21 cellular contexts compared by ENCODE assay signal in the genomic region with DNA sequence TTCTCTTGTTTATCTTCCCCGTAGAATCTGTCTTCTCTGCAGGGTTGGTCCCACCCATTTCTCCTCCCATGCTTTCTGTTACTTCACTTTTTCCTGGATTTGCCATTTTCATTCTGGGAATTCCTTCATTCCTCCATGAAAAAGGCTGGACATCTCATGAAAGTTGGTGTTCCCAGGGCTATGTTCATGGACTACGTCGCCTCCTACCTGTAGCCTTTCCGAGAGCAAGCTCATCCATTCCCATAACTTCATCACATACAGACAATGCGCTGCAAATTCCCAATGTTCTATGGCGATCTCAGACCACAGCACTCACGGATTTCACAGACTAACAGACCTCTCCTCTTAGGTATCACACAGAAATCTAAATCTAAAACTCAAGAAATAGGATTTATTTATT.
DNase-seq lines count a peak whose midpoint lies in the region; ATAC-seq and TF ChIP-seq lines count a peak whose summit lies in the region.
"Had no signal": no experiment of that assay in that cellular context is flagged by ENCODE, and none has a peak within 500 bp of the region (broad histone marks: within the 10 kb centered on the region; RNA-seq: fewer than 3 reads in every experiment).

No MANE protein-coding gene starts in this region.

- H3K4me3 ChIP-seq in GM23338 = no peak overlapping the region
- H3K4me3 ChIP-seq: A549, SK-N-MC had no signal

- H3K4me1 Mint-ChIP-seq in GM23338 = peaks cover 23% of the 10 kb centered on the region

- no peak overlapping the region for H3K4me2 ChIP-seq in GM23338
- H3K4me2 ChIP-seq: A549 had no signal

- ATAC-seq in GM23338 (peak; percentile 73), GM19395 (IDR thresholded peaks at IDR 0.05; ENCODE audit: unreplicated experiment) (no peak)
- ATAC-seq: A549 had no signal

- DNase-seq in GM23338 (ENCODE audit: low spot score) = peak; percentile 70
- peak; percentile 23 for DNase-seq in NCI-H69 (lab: John Stamatoyannopoulos, UW)
- peak; percentile 19 for DNase-seq in iPS DF 4.7 (ENCODE audit: extremely low read depth, low spot score)
- no peak for DNase-seq in activated CD4-positive, CD25-positive, alpha-beta regulatory T cell (lab: John Stamatoyannopoulos, UW)
- DNase-seq in HuH-7.5 (ENCODE audit: low spot score) = no peak
- DNase-seq in anterior cingulate cortex (lab: John Stamatoyannopoulos, UW) = no peak
- DNase-seq: BE2C, GF-D8, HCEC 1CT, Kasumi-1, NCI-H1694, NCI-H2081, NCI-H2171 treated with DMSO at 0.1 percent for 48 hours, NCI-H526 treated with DMSO at 0.1 percent for 48 hours, SHP77 treated with DMSO at 0.1 percent for 48 hours, SW 1271 had no signal

- TF ChIP-seq CTCF in 22Rv1 (IDR thresholded peaks at IDR 0.05) = 0 out of 2 replicates have a peak, but pooled peaks have one; percentile 11
- peak; percentile 70 to 82 for TF ChIP-seq CTCF in GM23338 (conservative IDR thresholded peaks at IDR 0.05; ENCODE audit: low read depth in 2 of 2)

- H3K9me3 Mint-ChIP-seq in GM23338 = no peaks in the 10 kb centered on the region; the same call in 2 of the 3 replicates

- H3K4me1 ChIP-seq in GM23338 (ENCODE audit: insufficient read depth) = peaks cover 6% of the 10 kb centered on the region
- H3K4me1 ChIP-seq: A549, BE2C had no signal

- H3K79me2 ChIP-seq in GM23338 (replicated peaks; ENCODE audit: insufficient read depth) = no peaks in the 10 kb centered on the region

- H3K27ac Mint-ChIP-seq in GM23338 = no peak overlapping the region

- H3K27ac ChIP-seq in 22Rv1 (no peak overlapping the region), GM23338 (ENCODE audit: low read depth) (no peak overlapping the region)
- H3K27ac ChIP-seq: A549, RWPE1, SK-N-MC had no signal

- 0 out of 2 replicates have a peak, but pooled peaks cover 3% of the 10 kb centered on the region for H3K9me2 ChIP-seq in GM23338 (ENCODE audit: insufficient read depth)

- H4K20me1 ChIP-seq in GM23338 (replicated peaks; ENCODE audit: insufficient read depth) = no peaks in the 10 kb centered on the region

- H3K27me3 ChIP-seq in GM23338 (ENCODE audit: insufficient read depth) = no peaks in the 10 kb centered on the region
- H3K27me3 ChIP-seq: BE2C had no signal

- peaks cover 8% of the 10 kb centered on the region; the same call in 2 of the 3 replicates for H3K36me3 Mint-ChIP-seq in GM23338 (ENCODE audit: low read depth)

- H3F3A ChIP-seq in GM23338 (replicated peaks; ENCODE audit: low read depth) = no peaks in the 10 kb centered on the region

- H3K36me3 ChIP-seq in GM23338 (ENCODE audit: insufficient read depth) = no peaks in the 10 kb centered on the region
- H3K36me3 ChIP-seq: BE2C had no signal

- H2AFZ ChIP-seq in GM23338 = no peak overlapping the region

- peaks cover 11% of the 10 kb centered on the region for H3K27me3 Mint-ChIP-seq in GM23338 (ENCODE audit: insufficient read depth, low read depth, poor library complexity)

- H3K4me3 Mint-ChIP-seq in GM23338 = no peak overlapping the region

TF ChIP-seq in GM23338, 12 proteins besides CTCF, POLR2A, EP300 and RAD21 (continues in another document):
- TF ChIP-seq STAT1 (IDR thresholded peaks at IDR 0.05; ENCODE audit: unreplicated experiment) (no peak), ZNF114 (CRISPR knock-in tag; IDR thresholded peaks at IDR 0.05) (no peak), JUNB (IDR thresholded peaks at IDR 0.05; ENCODE audit: unreplicated experiment) (no peak), EZH2phosphoT487 (IDR thresholded peaks at IDR 0.05; ENCODE audit: unreplicated experiment) (no peak), NANOG (IDR thresholded peaks at IDR 0.05; ENCODE audit: borderline replicate concordance) (no peak), POLR2AphosphoS5 (IDR thresholded peaks at IDR 0.05; ENCODE audit: low read depth) (no peak), CREB1 (CRISPR knock-in tag; IDR thresholded peaks at IDR 0.05; ENCODE audit: low read depth) (no peak), ZNF331 (CRISPR knock-in tag; IDR thresholded peaks at IDR 0.05; ENCODE audit: low read depth) (no peak)
- TF ChIP-seq, protein P1, sequence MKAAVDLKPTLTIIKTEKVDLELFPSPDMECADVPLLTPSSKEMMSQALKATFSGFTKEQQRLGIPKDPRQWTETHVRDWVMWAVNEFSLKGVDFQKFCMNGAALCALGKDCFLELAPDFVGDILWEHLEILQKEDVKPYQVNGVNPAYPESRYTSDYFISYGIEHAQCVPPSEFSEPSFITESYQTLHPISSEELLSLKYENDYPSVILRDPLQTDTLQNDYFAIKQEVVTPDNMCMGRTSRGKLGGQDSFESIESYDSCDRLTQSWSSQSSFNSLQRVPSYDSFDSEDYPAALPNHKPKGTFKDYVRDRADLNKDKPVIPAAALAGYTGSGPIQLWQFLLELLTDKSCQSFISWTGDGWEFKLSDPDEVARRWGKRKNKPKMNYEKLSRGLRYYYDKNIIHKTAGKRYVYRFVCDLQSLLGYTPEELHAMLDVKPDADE (IDR thresholded peaks at IDR 0.05) = no peak
- TF ChIP-seq, protein P2, sequence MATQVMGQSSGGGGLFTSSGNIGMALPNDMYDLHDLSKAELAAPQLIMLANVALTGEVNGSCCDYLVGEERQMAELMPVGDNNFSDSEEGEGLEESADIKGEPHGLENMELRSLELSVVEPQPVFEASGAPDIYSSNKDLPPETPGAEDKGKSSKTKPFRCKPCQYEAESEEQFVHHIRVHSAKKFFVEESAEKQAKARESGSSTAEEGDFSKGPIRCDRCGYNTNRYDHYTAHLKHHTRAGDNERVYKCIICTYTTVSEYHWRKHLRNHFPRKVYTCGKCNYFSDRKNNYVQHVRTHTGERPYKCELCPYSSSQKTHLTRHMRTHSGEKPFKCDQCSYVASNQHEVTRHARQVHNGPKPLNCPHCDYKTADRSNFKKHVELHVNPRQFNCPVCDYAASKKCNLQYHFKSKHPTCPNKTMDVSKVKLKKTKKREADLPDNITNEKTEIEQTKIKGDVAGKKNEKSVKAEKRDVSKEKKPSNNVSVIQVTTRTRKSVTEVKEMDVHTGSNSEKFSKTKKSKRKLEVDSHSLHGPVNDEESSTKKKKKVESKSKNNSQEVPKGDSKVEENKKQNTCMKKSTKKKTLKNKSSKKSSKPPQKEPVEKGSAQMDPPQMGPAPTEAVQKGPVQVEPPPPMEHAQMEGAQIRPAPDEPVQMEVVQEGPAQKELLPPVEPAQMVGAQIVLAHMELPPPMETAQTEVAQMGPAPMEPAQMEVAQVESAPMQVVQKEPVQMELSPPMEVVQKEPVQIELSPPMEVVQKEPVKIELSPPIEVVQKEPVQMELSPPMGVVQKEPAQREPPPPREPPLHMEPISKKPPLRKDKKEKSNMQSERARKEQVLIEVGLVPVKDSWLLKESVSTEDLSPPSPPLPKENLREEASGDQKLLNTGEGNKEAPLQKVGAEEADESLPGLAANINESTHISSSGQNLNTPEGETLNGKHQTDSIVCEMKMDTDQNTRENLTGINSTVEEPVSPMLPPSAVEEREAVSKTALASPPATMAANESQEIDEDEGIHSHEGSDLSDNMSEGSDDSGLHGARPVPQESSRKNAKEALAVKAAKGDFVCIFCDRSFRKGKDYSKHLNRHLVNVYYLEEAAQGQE (IDR thresholded peaks at IDR 0.05; ENCODE audit: unreplicated experiment) = no peak

Comparison
In these comparisons a context has a peak if more than half of its experiments do, and no peak if none do; other contexts are left out.
1. DNase-seq: peak in GM23338 (single experiment), NCI-H69 (single experiment) and iPS DF 4.7 (single experiment); none in activated CD4-positive, CD25-positive, alpha-beta regulatory T cell (0 of 4), HuH-7.5 (single experiment) and anterior cingulate cortex (0 of 58).